In genomic region chr10:116995648-116996047, GRCh38 we compare ENCODE assay signal across 25 cellular contexts. TPM values are rescaled to one million over a fixed set of nuclear protein-coding genes. Genes with fewer than 3 reads are reported as not detected.
DNase-seq lines count a peak whose midpoint lies in the region; FAIRE-seq and TF ChIP-seq lines count a peak whose summit lies in the region.
"Had no signal": no experiment of that assay in that cellular context is flagged by ENCODE, and none has a peak within 500 bp of the region (broad histone marks: within the 10 kb centered on the region; RNA-seq: fewer than 3 reads in every experiment).

No MANE protein-coding gene starts in this region.

- H3K27me3 ChIP-seq in dorsolateral prefrontal cortex, result no peaks in the 10 kb centered on the region
- peaks cover 7% of the 10 kb centered on the region; the same call in 1 of the 2 replicates for H3K27me3 ChIP-seq in iPS-20b (ENCODE audit: insufficient read depth, low read length)
- H3K27me3 ChIP-seq: BE2C; BLaER1 treated with 17β-estradiol and CSF1 and Interleukin-3, amounts not matched to agents 10 nM and 100 nM had no signal

- no peaks in the 10 kb centered on the region for H3K9me3 ChIP-seq in iPS-20b (ENCODE audit: insufficient read depth, low read depth, low read length)
- H3K9me3 ChIP-seq: A549; BE2C; BLaER1 treated with 17β-estradiol and CSF1 and Interleukin-3, amounts not matched to agents 10 nM and 100 nM; HAP-1 had no signal

- H3K4me1 ChIP-seq in iPS-20b (ENCODE audit: insufficient read depth, low read length), result peaks cover 10% of the 10 kb centered on the region
- H3K4me1 ChIP-seq: BE2C; BLaER1 treated with 17β-estradiol and CSF1 and Interleukin-3, amounts not matched to agents 10 nM and 100 nM had no signal

- H3K4me3 ChIP-seq in dorsolateral prefrontal cortex (peak overlapping the region in 1 of 59 donors; percentile 7), iPS-20b (ENCODE audit: low read length) (no peak overlapping the region)
- H3K4me3 ChIP-seq: A549; BLaER1 treated with 17β-estradiol and CSF1 and Interleukin-3, amounts not matched to agents 10 nM and 100 nM; GM12878; GM23248; HAP-1 had no signal

- H3K27ac ChIP-seq in dorsolateral prefrontal cortex, result peak overlapping the region in 54 of 59 donors; percentile 1 to 99 (median 65)
- H3K27ac ChIP-seq in iPS-20b (ENCODE audit: low read length), result no peak overlapping the region
- H3K27ac ChIP-seq in substantia nigra (ENCODE audit: low read depth, low read length, poor library complexity, severe bottlenecking), result peak overlapping the region; percentile 28
- H3K27ac ChIP-seq: A549; BLaER1 treated with 17β-estradiol and CSF1 and Interleukin-3, amounts not matched to agents 10 nM and 100 nM; GM23248 had no signal

- FAIRE-seq in D721Med (lab: Jason Lieb, UNC), result no peak
- FAIRE-seq: GM12878, GM19239, H54 had no signal

- no peaks in the 10 kb centered on the region for H3K36me3 ChIP-seq in iPS-20b (ENCODE audit: insufficient read depth, low read depth, low read length)
- H3K36me3 ChIP-seq: BE2C; BLaER1 treated with 17β-estradiol and CSF1 and Interleukin-3, amounts not matched to agents 10 nM and 100 nM; HAP-1 had no signal

- intact Hi-C loops in dorsolateral prefrontal cortex (cut with DNase I), result no loop called here

- DNase-seq in NCI-H82 (lab: John Stamatoyannopoulos, UW) (peak; percentile 49), dorsolateral prefrontal cortex (no peak), substantia nigra (lab: John Stamatoyannopoulos, UW) (no peak), D721Med (ENCODE audit: insufficient read length, low spot score) (no peak), amniotic stem cell (lab: John Stamatoyannopoulos, UW) (no peak), DMS 273 (lab: John Stamatoyannopoulos, UW; ENCODE audit: unreplicated experiment) (no peak)
- DNase-seq in activated CD8-positive, alpha-beta memory T cell treated with anti-CD3 and anti-CD28 coated beads, Interleukin-2, amount 50 U/mL, for 48 hours, result no peak
- DNase-seq: 8988T; AML-193; BE2C; CD4-positive, alpha-beta T cell; CD8-positive, alpha-beta memory T cell; DMS 273 treated with DMSO at 0.1 percent for 48 hours; DMS79; EL; GDM1; GM23248; HFFc6 had no signal

- peak overlapping the region; percentile 0; the same call in 1 of the 2 replicates for H3K9ac ChIP-seq in iPS-20b (ENCODE audit: low read depth, low read length)
- H3K9ac ChIP-seq: BLaER1 treated with 17β-estradiol and CSF1 and Interleukin-3, amounts not matched to agents 10 nM and 100 nM; GM23248 had no signal

- TF ChIP-seq CTCF in dorsolateral prefrontal cortex (IDR thresholded peaks at IDR 0.05 in 54 of 56, conservative IDR thresholded peaks at IDR 0.05 in 2 of 56; ENCODE audit: low read depth in 1 of 56, partially characterized antibody in 56 of 56) (no peak), D721Med (IDR thresholded peaks at IDR 0.05; ENCODE audit: insufficient read depth, missing control alignments) (no peak)

RNA-seq across cellular contexts. Expression of gene SHTN1, which starts 9.3 kb away (rescaled TPM):
- 100 to 1,000 TPM in 103 of 120 experiments, 10 to 100 TPM in 17; 65.1 to 426 (median 156) TPM for total RNA-seq in dorsolateral prefrontal cortex
